16 cellular contexts compared by ENCODE assay signal in genomic region chr9:72132052-72132451, GRCh38. TPM values are rescaled to one million over a fixed set of nuclear protein-coding genes. Genes with fewer than 3 reads are reported as not detected.
"Had no signal": no experiment of that assay in that cellular context is flagged by ENCODE, and none has a peak within 500 bp of the region (broad histone marks: within the 10 kb centered on the region; RNA-seq: fewer than 3 reads in every experiment).

No MANE protein-coding gene starts in this region.

- H3K4me3 ChIP-seq: dorsolateral prefrontal cortex, esophagus squamous epithelium, lower lobe of right lung, stomach, thoracic aorta had no signal

- H3K9me3 ChIP-seq: esophagus squamous epithelium, lower lobe of right lung, stomach, thoracic aorta had no signal

- H3K27me3 ChIP-seq: dorsolateral prefrontal cortex, esophagus squamous epithelium, stomach had no signal

- H3K27ac ChIP-seq: dorsolateral prefrontal cortex, esophagus squamous epithelium, lower lobe of right lung, parathyroid adenoma, stomach, thoracic aorta had no signal

- H3K36me3 ChIP-seq: esophagus squamous epithelium, lower lobe of right lung, stomach, thoracic aorta had no signal

- H3K9ac ChIP-seq: parathyroid adenoma had no signal

- ATAC-seq: activated T-cell treated with anti-CD3 and anti-CD28 coated beads, Interleukin-2, amount 50 U/mL, for 72 hours; lower lobe of right lung had no signal

- H3K4me1 ChIP-seq: esophagus squamous epithelium, lower lobe of right lung, parathyroid adenoma had no signal

- DNase-seq: activated CD4-positive, alpha-beta memory T cell treated with anti-CD3 and anti-CD28 coated beads, Interleukin-2, amount 10 ng/mL, durations not matched to agents 7 days and 5 days; activated CD4-positive, alpha-beta T cell treated with anti-CD3 and anti-CD28 coated beads for 1 hour; activated naive CD8-positive, alpha-beta T cell treated with anti-CD3 and anti-CD28 coated beads, Interleukin-2, amount 10 ng/mL, durations not matched to agents 7 days and 5 days; activated T-cell treated with anti-CD3 and anti-CD28 coated beads, Interleukin-2, amount 50 U/mL, for 72 hours; anterior cingulate cortex; dorsolateral prefrontal cortex; esophagus squamous epithelium; foreskin fibroblast; hippocampal formation; lower lobe of right lung; naive B cell; retina; stimulated activated CD4-positive, alpha-beta T cell treated with anti-CD3 and anti-CD28 coated beads, Interleukin-4, amount 100 ng/mL, for 4 hours; stomach had no signal

- H2AFZ ChIP-seq: parathyroid adenoma had no signal

- H3K79me2 ChIP-seq: parathyroid adenoma had no signal

RNA-seq across cellular contexts. Expression of gene GDA, which starts 17.2 kb away (rescaled TPM):
- total RNA-seq: activated CD4-positive, alpha-beta memory T cell treated with anti-CD3 and anti-CD28 coated beads, Interleukin-2, amount 10 ng/mL, durations not matched to agents 7 days and 5 days; activated naive CD8-positive, alpha-beta T cell treated with anti-CD3 and anti-CD28 coated beads, Interleukin-2, amount 10 ng/mL, durations not matched to agents 7 days and 5 days; activated T-cell treated with anti-CD3 and anti-CD28 coated beads, Interleukin-2, amount 50 U/mL, for 72 hours; thoracic aorta had no signal
